7 cellular contexts compared by ENCODE assay signal in genomic region chr6:97053643-97054411, GRCh38.
DNase-seq lines count a peak whose midpoint lies in the region; ATAC-seq, FAIRE-seq and TF ChIP-seq lines count a peak whose summit lies in the region.

No MANE protein-coding gene starts in this region.

- ATAC-seq in psoas muscle, result no peak

- H3K27me3 ChIP-seq in psoas muscle (ENCODE audit: insufficient read depth in 3 of 3, low read length in 2 of 3), result no peaks in the 10 kb centered on the region

- H3K9me3 ChIP-seq in psoas muscle, result no peaks in the 10 kb centered on the region

- no peaks in the 10 kb centered on the region for H3K4me1 ChIP-seq in psoas muscle

- no peak overlapping the region for H3K27ac ChIP-seq in psoas muscle

- peak; percentile 14 for DNase-seq in NCI-H460 (ENCODE audit: extremely low read depth, low read depth)
- DNase-seq in psoas muscle, result no peak
- no peak for DNase-seq in GF-D8 (lab: John Stamatoyannopoulos, UW)
- DNase-seq in globus pallidus (ENCODE audit: low spot score), result no peak
- no peak for DNase-seq in MV-4-11 (lab: John Stamatoyannopoulos, UW)

- H3K36me3 ChIP-seq in psoas muscle (ENCODE audit: insufficient read depth in 1 of 2, low read depth in 1 of 2), result no peaks in the 10 kb centered on the region

- H3K4me3 ChIP-seq in psoas muscle, result no peak overlapping the region

- FAIRE-seq in endometrium (lab: Jason Lieb, UNC), result peak; percentile 89

- intact Hi-C loops in psoas muscle (cut with DNase I), result loop anchor here in 1 of 2 donors (5.0 kb wide), 1 partner anchor 157 kb away; the partner anchor contains the start of gene NDUFAF4

- TF ChIP-seq CTCF in GM12872 (IDR thresholded peaks at IDR 0.05; ENCODE audit: insufficient read depth, low read depth, low read length) (0 out of 3 replicates have a peak, but pooled peaks have one; percentile 13), psoas muscle (IDR thresholded peaks at IDR 0.05) (peak; percentile 50)
